21 cellular contexts compared by ENCODE assay signal in the genomic region with DNA sequence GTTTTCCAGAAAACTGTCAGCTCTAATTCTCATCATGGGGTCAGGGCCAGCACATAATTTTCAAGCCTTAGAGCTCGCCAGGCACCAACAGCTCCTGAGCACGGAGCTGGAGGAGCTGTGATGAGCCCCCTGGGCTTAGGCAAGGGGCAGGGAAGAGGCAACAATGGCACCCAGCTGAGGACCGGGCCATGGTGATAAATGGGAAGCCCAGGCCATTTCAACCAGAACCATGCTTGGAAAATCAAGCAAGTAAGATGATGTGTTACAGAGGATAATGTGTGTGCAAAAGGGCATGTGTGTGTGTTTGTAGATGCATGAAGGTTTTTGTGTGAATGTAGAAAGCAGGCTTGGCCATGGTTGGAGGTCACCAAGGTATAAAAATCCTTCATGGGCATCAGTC.
DNase-seq lines count a peak whose midpoint lies in the region; ATAC-seq, FAIRE-seq and TF ChIP-seq lines count a peak whose summit lies in the region.
"Had no signal": no experiment of that assay in that cellular context is flagged by ENCODE, and none has a peak within 500 bp of the region (broad histone marks: within the 10 kb centered on the region; RNA-seq: fewer than 3 reads in every experiment).

No MANE protein-coding gene starts in this region.

- H3K4me1 Mint-ChIP-seq in astrocyte (ENCODE audit: low read depth, unreplicated experiment) = peaks cover 9% of the 10 kb centered on the region
- H3K4me1 Mint-ChIP-seq in osteocyte (ENCODE audit: unreplicated experiment) = peaks cover 13% of the 10 kb centered on the region
- H3K4me1 Mint-ChIP-seq: CD4-positive, CD25-positive, alpha-beta regulatory T cell; CD8-positive, alpha-beta memory T cell had no signal

- H4K20me1 ChIP-seq in astrocyte (ENCODE audit: insufficient read depth, low read length) = no peaks in the 10 kb centered on the region

- H3K27me3 ChIP-seq in astrocyte (ENCODE audit: insufficient read depth, low read length) = no peaks in the 10 kb centered on the region

- intact Hi-C loops in posterior cingulate gyrus (cut with DNase I) = no loop called here

- no peak for FAIRE-seq in astrocyte (lab: Jason Lieb, UNC)
- FAIRE-seq: A204.1, G401.6, GM12891, H54 had no signal

- no peaks in the 10 kb centered on the region for H3K9me3 ChIP-seq in astrocyte (ENCODE audit: insufficient read depth, low read depth, low read length)
- H3K9me3 ChIP-seq: BE2C had no signal

- no peaks in the 10 kb centered on the region for H3K4me1 ChIP-seq in astrocyte (ENCODE audit: insufficient read depth, low read length)
- H3K4me1 ChIP-seq: BE2C had no signal

- H3K9me3 Mint-ChIP-seq in astrocyte (ENCODE audit: unreplicated experiment) (no peaks in the 10 kb centered on the region), osteocyte (ENCODE audit: unreplicated experiment) (no peaks in the 10 kb centered on the region)
- H3K9me3 Mint-ChIP-seq: CD8-positive, alpha-beta memory T cell had no signal

- TF ChIP-seq CTCF in astrocyte (IDR thresholded peaks at IDR 0.05; ENCODE audit: insufficient read depth, low read depth, low read length) (no peak), coronary artery (IDR thresholded peaks at IDR 0.05) (no peak), osteocyte (IDR thresholded peaks at IDR 0.05) (no peak)

- H3K79me2 ChIP-seq in astrocyte (ENCODE audit: insufficient read depth, low read length) = no peaks in the 10 kb centered on the region

- H3K4me3 Mint-ChIP-seq in astrocyte (ENCODE audit: unreplicated experiment) (no peak overlapping the region), osteocyte (ENCODE audit: unreplicated experiment) (no peak overlapping the region)
- H3K4me3 Mint-ChIP-seq: CD4-positive, CD25-positive, alpha-beta regulatory T cell; CD8-positive, alpha-beta memory T cell had no signal

- H3K36me3 ChIP-seq in astrocyte (ENCODE audit: insufficient read depth, low read length) = no peaks in the 10 kb centered on the region
- H3K36me3 ChIP-seq: BE2C had no signal

- no peak overlapping the region for H2AFZ ChIP-seq in astrocyte (ENCODE audit: low read depth, low read length)
- H2AFZ ChIP-seq: GM23248 had no signal

- H3K9ac ChIP-seq in astrocyte (ENCODE audit: low read length) = no peak overlapping the region
- H3K9ac ChIP-seq: GM23248 had no signal

- H3K4me2 ChIP-seq in astrocyte (ENCODE audit: low read length) = no peak overlapping the region

- H3K27ac ChIP-seq in astrocyte (ENCODE audit: low read depth, low read length) (no peak overlapping the region), coronary artery (no peak overlapping the region)
- H3K27ac ChIP-seq: GM23248 had no signal

- H3K27me3 Mint-ChIP-seq in astrocyte (ENCODE audit: low read depth, unreplicated experiment) = peaks cover 5% of the 10 kb centered on the region
- H3K27me3 Mint-ChIP-seq in osteocyte (ENCODE audit: unreplicated experiment) = peaks cover 5% of the 10 kb centered on the region
- H3K27me3 Mint-ChIP-seq: CD4-positive, CD25-positive, alpha-beta regulatory T cell had no signal

- no peak overlapping the region for H3K4me3 ChIP-seq in astrocyte (ENCODE audit: insufficient read depth, low read depth, low read length)
- no peak overlapping the region for H3K4me3 ChIP-seq in coronary artery
- H3K4me3 ChIP-seq: GM23248 had no signal

- H3K27ac Mint-ChIP-seq in astrocyte (ENCODE audit: unreplicated experiment) = peak overlapping the region; percentile 44
- no peak overlapping the region for H3K27ac Mint-ChIP-seq in osteocyte (ENCODE audit: unreplicated experiment)

- H3K36me3 Mint-ChIP-seq in astrocyte (ENCODE audit: low read depth, unreplicated experiment) (no peaks in the 10 kb centered on the region), osteocyte (ENCODE audit: unreplicated experiment) (no peaks in the 10 kb centered on the region)
- H3K36me3 Mint-ChIP-seq: CD8-positive, alpha-beta memory T cell had no signal

- ATAC-seq in GM18858 (IDR thresholded peaks at IDR 0.05; ENCODE audit: unreplicated experiment) = no peak

- DNase-seq in astrocyte (ENCODE audit: low read depth) = no peak
- peak; percentile 9 for DNase-seq in coronary artery (ENCODE audit: low spot score)
- DNase-seq in osteocyte (ENCODE audit: extremely low spot score, unreplicated experiment) = peak; percentile 23
- DNase-seq in activated CD4-positive, alpha-beta T cell treated with anti-CD3 and anti-CD28 coated beads, Interleukin-2, amount 50 U/mL, for 48 hours = no peak
- DNase-seq in posterior cingulate gyrus = no peak
- DNase-seq: ACHN; BE2C; C1 segment of cervical spinal cord; CD4-positive, CD25-positive, alpha-beta regulatory T cell; CD8-positive, alpha-beta memory T cell; COR-L47; DMS 273 treated with DMSO at 0.1 percent for 48 hours; DND-41; EL; GM23248; HCEC 1CT had no signal

Comparison
In these comparisons a context has a peak if more than half of its experiments do, and no peak if none do; other contexts are left out.
1. DNase-seq: peak in coronary artery (single experiment) and osteocyte (single experiment); none in astrocyte (single experiment), activated CD4-positive, alpha-beta T cell treated with anti-CD3 and anti-CD28 coated beads, Interleukin-2, amount 50 U/mL, for 48 hours (0 of 2) and posterior cingulate gyrus (0 of 10).